Comparison of ENCODE assay signal across 1 cellular context in genomic region chr20:38237381-38237780, GRCh38.
TF ChIP-seq lines count a peak whose summit lies in the region.

No MANE protein-coding gene starts in this region.

TF ChIP-seq in HepG2, 621 proteins besides CTCF, POLR2A, EP300 and RAD21 (continued from another document):
- TF ChIP-seq HOXA7 (CRISPR knock-in tag; IDR thresholded peaks at IDR 0.05) (no peak), ZNF776 (CRISPR knock-in tag; IDR thresholded peaks at IDR 0.05) (no peak), TRIM22 (IDR thresholded peaks at IDR 0.05) (peak; percentile 61; the same call in 1 of the 2 replicates), ZNF282 (IDR thresholded peaks at IDR 0.05; ENCODE audit: partially characterized antibody) (peak; percentile 53), ZNF503 (CRISPR knock-in tag; IDR thresholded peaks at IDR 0.05) (no peak), IKZF1 (IDR thresholded peaks at IDR 0.05) (0 out of 2 replicates have a peak, but pooled peaks have one; percentile 46), CEBPG (CRISPR knock-in tag; IDR thresholded peaks at IDR 0.05) (no peak), FOXA1 (IDR thresholded peaks at IDR 0.05) (0 out of 2 replicates have a peak, but pooled peaks have one; percentile 34), FOXA1 (CRISPR knock-in tag; IDR thresholded peaks at IDR 0.05) (no peak), PHB2 (IDR thresholded peaks at IDR 0.05; ENCODE audit: partially characterized antibody) (peak; percentile 70), ZNF75D (CRISPR knock-in tag; IDR thresholded peaks at IDR 0.05; ENCODE audit: borderline replicate concordance) (no peak), HOXD1 (CRISPR knock-in tag; IDR thresholded peaks at IDR 0.05) (no peak), ATM (IDR thresholded peaks at IDR 0.05; ENCODE audit: borderline replicate concordance) (0 out of 2 replicates have a peak, but pooled peaks have one; percentile 40), ATF7 (IDR thresholded peaks at IDR 0.05) (peak; percentile 35; the same call in 1 of the 2 replicates), ATF7 (CRISPR knock-in tag; IDR thresholded peaks at IDR 0.05) (no peak), HCFC1 (IDR thresholded peaks at IDR 0.05; ENCODE audit: low read depth, low read length) (no peak), NBN (conservative IDR thresholded peaks at IDR 0.05) (0 out of 2 replicates have a peak, but pooled peaks have one; percentile 69), ZSCAN20 (CRISPR knock-in tag; IDR thresholded peaks at IDR 0.05; ENCODE audit: borderline replicate concordance) (no peak), FOXP1 (IDR thresholded peaks at IDR 0.05) (0 out of 2 replicates have a peak, but pooled peaks have one; percentile 32), FOXP1 (CRISPR knock-in tag; IDR thresholded peaks at IDR 0.05) (no peak), PLRG1 (conservative IDR thresholded peaks at IDR 0.05) (peak; percentile 91; the same call in 1 of the 2 replicates), FOXK2 (IDR thresholded peaks at IDR 0.05) (0 out of 2 replicates have a peak, but pooled peaks have one; percentile 8), SAP130 (CRISPR knock-in tag; IDR thresholded peaks at IDR 0.05; ENCODE audit: low read depth) (no peak), LCORL (IDR thresholded peaks at IDR 0.05) (peak; percentile 57; the same call in 1 of the 2 replicates), LCORL (CRISPR knock-in tag; IDR thresholded peaks at IDR 0.05) (no peak), SOX6 (IDR thresholded peaks at IDR 0.05) (peak; percentile 84; the same call in 1 of the 2 replicates), SOX6 (CRISPR knock-in tag; IDR thresholded peaks at IDR 0.05) (no peak), GTF3A (CRISPR knock-in tag; conservative IDR thresholded peaks at IDR 0.05) (no peak), ZNF446 (CRISPR knock-in tag; IDR thresholded peaks at IDR 0.05) (no peak), DNMT3B (CRISPR knock-in tag; conservative IDR thresholded peaks at IDR 0.05) (no peak), RCOR2 (CRISPR knock-in tag; IDR thresholded peaks at IDR 0.05) (no peak)
